18 cellular contexts compared by ENCODE assay signal in the genomic region with DNA sequence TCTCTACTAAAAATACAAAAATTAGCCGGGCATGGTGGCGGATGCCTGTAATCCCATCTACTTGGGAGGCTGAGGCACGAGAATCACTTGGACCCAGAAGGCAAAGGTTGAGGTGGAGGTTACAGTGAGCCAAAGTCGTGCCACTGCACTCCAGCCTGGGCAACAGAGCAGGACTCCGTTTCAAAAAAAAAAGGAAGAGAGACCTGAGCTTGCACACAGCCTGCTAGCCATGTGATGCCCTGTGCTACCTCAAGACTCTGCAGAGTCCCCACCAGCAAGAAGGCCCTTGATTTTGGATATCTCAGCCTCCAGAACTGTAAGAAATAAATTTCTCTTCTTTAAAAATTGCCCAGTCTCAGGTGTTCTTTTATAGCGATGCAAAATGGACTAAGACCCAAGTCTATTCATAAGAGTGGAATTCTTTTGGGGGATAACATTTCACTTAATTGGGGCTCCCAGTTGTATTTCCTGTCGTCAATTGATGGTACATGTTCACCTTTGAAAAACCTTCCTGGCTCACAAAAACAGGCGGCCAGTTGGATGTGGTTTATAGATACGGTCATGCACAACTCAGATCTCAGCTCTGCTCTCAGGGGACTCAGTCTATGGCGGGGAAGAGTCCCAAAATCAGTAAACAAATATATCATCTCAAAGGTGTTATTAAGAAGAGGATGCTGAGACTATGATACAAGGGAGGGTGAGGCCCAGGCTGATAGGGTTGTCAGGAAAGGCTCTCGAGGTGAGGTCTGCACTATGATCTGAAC. TPM values are rescaled to one million over a fixed set of nuclear protein-coding genes. Genes with fewer than 3 reads are reported as not detected.
DNase-seq lines count a peak whose midpoint lies in the region; ATAC-seq and TF ChIP-seq lines count a peak whose summit lies in the region.
"Had no signal": no experiment of that assay in that cellular context is flagged by ENCODE, and none has a peak within 500 bp of the region (broad histone marks: within the 10 kb centered on the region; RNA-seq: fewer than 3 reads in every experiment).

No MANE protein-coding gene starts in this region.

- H3K36me3 ChIP-seq in Loucy (ENCODE audit: insufficient read depth, low read length) = no peaks in the 10 kb centered on the region
- peaks cover 7% of the 10 kb centered on the region for H3K36me3 ChIP-seq in right atrium auricular region

- intact Hi-C loops in activated CD4-positive, alpha-beta T cell treated with anti-CD3 and anti-CD28 coated beads, Interleukin-2, amount 10 ng/mL, durations not matched to agents 24 days and 14 days (cut with micrococcal nuclease) = no loop called here

- H3K9me3 Mint-ChIP-seq in activated CD4-positive, alpha-beta T cell treated with anti-CD3 and anti-CD28 coated beads, Interleukin-2, amount 10 ng/mL, durations not matched to agents 24 days and 14 days = no peaks in the 10 kb centered on the region
- no peaks in the 10 kb centered on the region for H3K9me3 Mint-ChIP-seq in activated T-helper 17 cell treated with anti-CD3 and anti-CD28 coated beads, Interleukin-2, amount 50 U/mL, for 72 hours
- no peaks in the 10 kb centered on the region for H3K9me3 Mint-ChIP-seq in nephron

- H2AFZ ChIP-seq in Loucy (ENCODE audit: low read length) = no peak overlapping the region

- H3K27me3 Mint-ChIP-seq in activated CD4-positive, alpha-beta T cell treated with anti-CD3 and anti-CD28 coated beads, Interleukin-2, amount 10 ng/mL, durations not matched to agents 24 days and 14 days = no peaks in the 10 kb centered on the region
- H3K27me3 Mint-ChIP-seq in activated T-helper 17 cell treated with anti-CD3 and anti-CD28 coated beads, Interleukin-2, amount 50 U/mL, for 72 hours = no peaks in the 10 kb centered on the region
- no peaks in the 10 kb centered on the region for H3K27me3 Mint-ChIP-seq in nephron (ENCODE audit: low read depth)

- no peak for TF ChIP-seq CTCF in Loucy (conservative IDR thresholded peaks at IDR 0.05; ENCODE audit: low read length)
- no peak for TF ChIP-seq CTCF in nephron (IDR thresholded peaks at IDR 0.05; ENCODE audit: unreplicated experiment in 3 of 3)
- no peak for TF ChIP-seq CTCF in right atrium auricular region (IDR thresholded peaks at IDR 0.05)

- H3K27ac Mint-ChIP-seq in activated CD4-positive, alpha-beta T cell treated with anti-CD3 and anti-CD28 coated beads, Interleukin-2, amount 10 ng/mL, durations not matched to agents 24 days and 14 days = peak overlapping the region; percentile 53
- H3K27ac Mint-ChIP-seq in activated T-helper 17 cell treated with anti-CD3 and anti-CD28 coated beads, Interleukin-2, amount 50 U/mL, for 72 hours = peak overlapping the region; percentile 3
- peak overlapping the region in 1 of 3 experiments; percentile 54 for H3K27ac Mint-ChIP-seq in nephron

- H3K4me3 ChIP-seq in Loucy (ENCODE audit: low read length, poor library complexity, severe bottlenecking) (peak overlapping the region; percentile 9), right atrium auricular region (no peak overlapping the region)

- peaks cover 28% of the 10 kb centered on the region for H3K4me1 Mint-ChIP-seq in activated CD4-positive, alpha-beta T cell treated with anti-CD3 and anti-CD28 coated beads, Interleukin-2, amount 10 ng/mL, durations not matched to agents 24 days and 14 days
- peaks cover 18% of the 10 kb centered on the region for H3K4me1 Mint-ChIP-seq in activated T-helper 17 cell treated with anti-CD3 and anti-CD28 coated beads, Interleukin-2, amount 50 U/mL, for 72 hours
- peaks cover 17% of the 10 kb centered on the region for H3K4me1 Mint-ChIP-seq in nephron

- H3K9me2 ChIP-seq in Loucy (replicated peaks; ENCODE audit: low read depth, low read length) = no peaks in the 10 kb centered on the region

- H3K27me3 ChIP-seq in Loucy (ENCODE audit: insufficient read depth, low read length, poor library complexity, severe bottlenecking) (no peaks in the 10 kb centered on the region), right atrium auricular region (no peaks in the 10 kb centered on the region)
- H3K27me3 ChIP-seq: brain microvascular endothelial cell had no signal

- H3F3A ChIP-seq in Loucy (ENCODE audit: low read depth) = peaks cover 2% of the 10 kb centered on the region; the same call in 1 of the 2 replicates

- no peak overlapping the region for H3K9ac ChIP-seq in Loucy (ENCODE audit: low read depth, low read length, poor library complexity, severe bottlenecking)

- H3K4me2 ChIP-seq in Loucy (ENCODE audit: low read depth, low read length, poor library complexity, severe bottlenecking) = peak overlapping the region; percentile 23

- peak overlapping the region; percentile 60 for H3K4me3 Mint-ChIP-seq in activated CD4-positive, alpha-beta T cell treated with anti-CD3 and anti-CD28 coated beads, Interleukin-2, amount 10 ng/mL, durations not matched to agents 24 days and 14 days
- peak overlapping the region; percentile 98 for H3K4me3 Mint-ChIP-seq in activated T-helper 17 cell treated with anti-CD3 and anti-CD28 coated beads, Interleukin-2, amount 50 U/mL, for 72 hours
- peak overlapping the region; percentile 56 to 73 (median 70) for H3K4me3 Mint-ChIP-seq in nephron

- DNase-seq in activated CD4-positive, alpha-beta T cell treated with anti-CD3 and anti-CD28 coated beads, Interleukin-2, amount 10 ng/mL, durations not matched to agents 24 days and 14 days = no peak
- no peak for DNase-seq in activated CD4-positive, alpha-beta T cell treated with anti-CD3 and anti-CD28 coated beads for 48 hours
- DNase-seq in NCI-H1930 (lab: John Stamatoyannopoulos, UW) (no peak), right atrium auricular region (ENCODE audit: low spot score) (no peak)
- DNase-seq: brain microvascular endothelial cell; COR-L47; effector memory CD4-positive, alpha-beta T cell; NCI-H774; substantia nigra had no signal

- H3K9me3 ChIP-seq in Loucy (ENCODE audit: insufficient read depth, low read depth, low read length) (no peaks in the 10 kb centered on the region), right atrium auricular region (no peaks in the 10 kb centered on the region)

- H3K79me2 ChIP-seq in Loucy (ENCODE audit: insufficient read depth, low read length) = peaks cover 50% of the 10 kb centered on the region

- H3K27ac ChIP-seq in right atrium auricular region = no peak overlapping the region
- H3K27ac ChIP-seq: brain microvascular endothelial cell, HL-60 had no signal

- H4K20me1 ChIP-seq in Loucy (ENCODE audit: insufficient read depth, low read length, poor library complexity, severe bottlenecking) = peaks cover 23% of the 10 kb centered on the region

- ATAC-seq in activated T-helper 17 cell treated with anti-CD3 and anti-CD28 coated beads, Interleukin-2, amount 50 U/mL, for 72 hours (replicated peaks) = no peak
- ATAC-seq in activated CD4-positive, CD25-positive, alpha-beta regulatory T cell treated with anti-CD3 and anti-CD28 coated beads, Interleukin-2, amount 50 U/mL, for 24 hours = no peak
- ATAC-seq: HCT116, Right ventricle myocardium inferior had no signal

- peaks cover 32% of the 10 kb centered on the region for H3K4me1 ChIP-seq in Loucy (ENCODE audit: insufficient read depth, low read length, poor library complexity, severe bottlenecking)
- peaks cover 0 to 39% of the 10 kb centered on the region in 2 donors for H3K4me1 ChIP-seq in right atrium auricular region

- peaks cover 29% of the 10 kb centered on the region for H3K36me3 Mint-ChIP-seq in activated CD4-positive, alpha-beta T cell treated with anti-CD3 and anti-CD28 coated beads, Interleukin-2, amount 10 ng/mL, durations not matched to agents 24 days and 14 days (ENCODE audit: low read depth)
- H3K36me3 Mint-ChIP-seq in activated T-helper 17 cell treated with anti-CD3 and anti-CD28 coated beads, Interleukin-2, amount 50 U/mL, for 72 hours (ENCODE audit: low read depth) = peaks cover 45% of the 10 kb centered on the region
- peaks cover 10% of the 10 kb centered on the region for H3K36me3 Mint-ChIP-seq in nephron (ENCODE audit: low read depth)

RNA-seq across cellular contexts. Expression of a gene that starts 2.4 kb away (rescaled TPM):
- 88.6 and 89.8 TPM in 2 replicates for total RNA-seq in activated CD4-positive, alpha-beta T cell treated with anti-CD3 and anti-CD28 coated beads, Interleukin-2, amount 10 ng/mL, durations not matched to agents 24 days and 14 days
- total RNA-seq in activated T-helper 17 cell treated with anti-CD3 and anti-CD28 coated beads, Interleukin-2, amount 50 U/mL, for 72 hours = 10 to 100 TPM; 56.5 to 74.9 TPM
- 1 to 10 TPM; 4.3 to 8.0 TPM for total RNA-seq in right atrium auricular region

RNA-seq across cellular contexts. Expression of a gene that starts 27.6 kb away (rescaled TPM):
- total RNA-seq in activated CD4-positive, alpha-beta T cell treated with anti-CD3 and anti-CD28 coated beads, Interleukin-2, amount 10 ng/mL, durations not matched to agents 24 days and 14 days = 60.2 and 65.0 TPM in 2 replicates
- total RNA-seq in activated T-helper 17 cell treated with anti-CD3 and anti-CD28 coated beads, Interleukin-2, amount 50 U/mL, for 72 hours = 100 to 1,000 TPM in 1 of 2 donors, 10 to 100 TPM in 1; 71.8 to 117 TPM
- total RNA-seq in right atrium auricular region = 10 to 100 TPM; 27.5 to 34.9 TPM

RNA-seq across cellular contexts. Expression of a gene that starts 48.5 kb away (rescaled TPM):
- total RNA-seq in activated CD4-positive, alpha-beta T cell treated with anti-CD3 and anti-CD28 coated beads, Interleukin-2, amount 10 ng/mL, durations not matched to agents 24 days and 14 days = 4.9 and 5.4 TPM in 2 replicates
- 1 to 10 TPM; 4.0 to 4.2 TPM for total RNA-seq in activated T-helper 17 cell treated with anti-CD3 and anti-CD28 coated beads, Interleukin-2, amount 50 U/mL, for 72 hours
- 1 to 10 TPM; 2.3 to 6.0 TPM for total RNA-seq in right atrium auricular region

RNA-seq across cellular contexts. Expression of a gene that starts 48.7 kb away (rescaled TPM):
- total RNA-seq in activated CD4-positive, alpha-beta T cell treated with anti-CD3 and anti-CD28 coated beads, Interleukin-2, amount 10 ng/mL, durations not matched to agents 24 days and 14 days = not detected in 2 replicates
- not detected for total RNA-seq in activated T-helper 17 cell treated with anti-CD3 and anti-CD28 coated beads, Interleukin-2, amount 50 U/mL, for 72 hours
- not detected for total RNA-seq in right atrium auricular region
- total RNA-seq: fibroblast of villous mesenchyme, lung microvascular endothelial cell, Right ventricle myocardium inferior had no signal
